20 cellular contexts compared by ENCODE assay signal in the genomic region with DNA sequence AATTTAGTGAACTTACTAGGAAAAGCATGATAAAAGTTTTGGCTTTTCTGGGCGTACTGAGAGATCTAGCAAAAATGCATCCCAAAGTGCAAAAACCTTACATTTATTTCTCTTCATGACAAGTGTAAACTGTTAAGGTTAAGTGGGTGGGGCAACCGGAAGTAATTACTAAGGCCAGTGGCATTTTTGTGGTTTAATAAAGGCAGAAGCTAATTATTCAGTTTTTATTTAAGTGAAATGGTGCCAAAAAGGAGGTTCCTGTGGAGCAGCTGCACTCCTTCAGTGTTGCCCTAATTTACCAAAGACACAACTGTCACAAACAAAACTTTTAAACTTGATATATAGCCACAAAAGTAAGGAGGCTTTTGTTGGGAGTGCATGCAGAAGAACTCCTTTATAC.
DNase-seq lines count a peak whose midpoint lies in the region; ATAC-seq and TF ChIP-seq lines count a peak whose summit lies in the region.
"Had no signal": no experiment of that assay in that cellular context is flagged by ENCODE, and none has a peak within 500 bp of the region (broad histone marks: within the 10 kb centered on the region; RNA-seq: fewer than 3 reads in every experiment).

No MANE protein-coding gene starts in this region.

- intact Hi-C loops in CD4-positive, alpha-beta T cell (cut with DNase I, micrococcal nuclease) = no loop called here

- POLR2A ChIA-PET in CD4-positive, alpha-beta T cell (lab: Charles Lee) = no interaction called here
- POLR2A ChIA-PET in T-cell (lab: Charles Lee) = no interaction called here

- TF ChIP-seq CTCF in AG09309 (IDR thresholded peaks at IDR 0.05; ENCODE audit: control insufficient read depth, insufficient read depth, low read depth, low read length, missing control alignments) (no peak), fibroblast of villous mesenchyme (IDR thresholded peaks at IDR 0.05; ENCODE audit: insufficient read depth, low read depth, low read length) (no peak)
- TF ChIP-seq CTCF in CD4-positive, alpha-beta T cell (IDR thresholded peaks at IDR 0.05) = no peak

- H3K36me3 Mint-ChIP-seq in CD4-positive, alpha-beta T cell (ENCODE audit: low read depth) = peaks cover 75% of the 10 kb centered on the region
- H3K36me3 Mint-ChIP-seq in T-cell = peaks cover 47% of the 10 kb centered on the region

- CTCF ChIA-PET in CD4-positive, alpha-beta T cell (lab: Charles Lee) = no interaction called here
- CTCF ChIA-PET in T-cell (lab: Charles Lee) = interaction anchor here in 1 of 2 donors (0.6 kb wide), 1 partner anchor 402 kb away, joined by 3 read pairs; no protein-coding TSS in a partner anchor

- no peaks in the 10 kb centered on the region for H3K27me3 Mint-ChIP-seq in CD4-positive, alpha-beta T cell
- no peaks in the 10 kb centered on the region for H3K27me3 Mint-ChIP-seq in T-cell
- H3K27me3 Mint-ChIP-seq: activated CD8-positive, alpha-beta T cell treated with anti-CD3 and anti-CD28 coated beads for 36 hours; central memory CD8-positive, alpha-beta T cell; progenitor cell of endocrine pancreas had no signal

- H3K9me3 ChIP-seq in SK-N-MC (ENCODE audit: low read depth, low read length) = no peaks in the 10 kb centered on the region
- no peaks in the 10 kb centered on the region for H3K9me3 ChIP-seq in CD4-positive, alpha-beta T cell (ENCODE audit: control insufficient read depth, low read length)
- H3K9me3 ChIP-seq: BLaER1, esophagus squamous epithelium, uterus had no signal

- peaks cover 7% of the 10 kb centered on the region; the same call in 1 of the 2 replicates for H3K36me3 ChIP-seq in SK-N-MC (ENCODE audit: insufficient read depth, low read length)
- H3K36me3 ChIP-seq: uterus had no signal

- no peaks in the 10 kb centered on the region for H3K9me3 Mint-ChIP-seq in CD4-positive, alpha-beta T cell
- no peaks in the 10 kb centered on the region for H3K9me3 Mint-ChIP-seq in T-cell
- H3K9me3 Mint-ChIP-seq: activated CD8-positive, alpha-beta T cell treated with anti-CD3 and anti-CD28 coated beads for 36 hours; central memory CD8-positive, alpha-beta T cell; stimulated activated effector memory CD8-positive, alpha-beta T cell treated with anti-CD3 and anti-CD28 coated beads, Interleukin-12 subunit alpha, Interleukin-12 subunit beta, amount 100 ng/mL, for 72 hours had no signal

- no peak overlapping the region for H3K9ac ChIP-seq in SK-N-MC (ENCODE audit: insufficient read length)
- H3K9ac ChIP-seq: BLaER1 had no signal

- H3K27ac ChIP-seq in SK-N-MC = no peak overlapping the region
- no peak overlapping the region for H3K27ac ChIP-seq in CD4-positive, alpha-beta T cell (ENCODE audit: low read depth, low read length)
- H3K27ac ChIP-seq: BLaER1, esophagus squamous epithelium, PC-9, uterus had no signal

- H3K27ac Mint-ChIP-seq in CD4-positive, alpha-beta T cell = no peak overlapping the region
- no peak overlapping the region for H3K27ac Mint-ChIP-seq in T-cell
- H3K27ac Mint-ChIP-seq: activated CD8-positive, alpha-beta T cell treated with anti-CD3 and anti-CD28 coated beads for 36 hours; progenitor cell of endocrine pancreas; stimulated activated effector memory CD8-positive, alpha-beta T cell treated with anti-CD3 and anti-CD28 coated beads, Interleukin-12 subunit alpha, Interleukin-12 subunit beta, amount 100 ng/mL, for 72 hours had no signal

- no peak overlapping the region for H3K4me3 ChIP-seq in AG09309 (ENCODE audit: control insufficient read depth, low read depth, low read length)
- peak overlapping the region; percentile 40 for H3K4me3 ChIP-seq in SK-N-MC
- no peak overlapping the region for H3K4me3 ChIP-seq in fibroblast of villous mesenchyme (ENCODE audit: low read depth, low read length)
- H3K4me3 ChIP-seq: BLaER1, esophagus squamous epithelium, PC-9, uterus had no signal

- H3K4me3 Mint-ChIP-seq in CD4-positive, alpha-beta T cell = no peak overlapping the region
- H3K4me3 Mint-ChIP-seq in T-cell = no peak overlapping the region
- H3K4me3 Mint-ChIP-seq: activated CD8-positive, alpha-beta T cell treated with anti-CD3 and anti-CD28 coated beads for 36 hours; central memory CD8-positive, alpha-beta T cell; stimulated activated effector memory CD8-positive, alpha-beta T cell treated with anti-CD3 and anti-CD28 coated beads, Interleukin-12 subunit alpha, Interleukin-12 subunit beta, amount 100 ng/mL, for 72 hours had no signal

- no peaks in the 10 kb centered on the region for H3K27me3 ChIP-seq in CD4-positive, alpha-beta T cell (ENCODE audit: control insufficient read depth, insufficient read depth, low read length)
- H3K27me3 ChIP-seq: BLaER1, esophagus squamous epithelium, uterus had no signal

- DNase-seq in AG09309 (ENCODE audit: low read depth) (peak; percentile 2), HS-5 (ENCODE audit: low read depth) (peak; percentile 1), SK-N-MC (ENCODE audit: low read depth, low spot score) (peak; percentile 58), fibroblast of villous mesenchyme (ENCODE audit: low read depth) (peak; percentile 55), SKM-1 (lab: John Stamatoyannopoulos, UW; ENCODE audit: unreplicated experiment) (no peak), T-cell (no peak)
- DNase-seq in CD4-positive, alpha-beta T cell = no peak
- DNase-seq: activated CD8-positive, alpha-beta T cell treated with anti-CD3 and anti-CD28 coated beads for 36 hours; activated effector memory CD4-positive, alpha-beta T cell treated with Interleukin-2 at 50 U/mL for 16 hours; esophagus squamous epithelium; NCI-H2171 treated with DMSO at 0.1 percent for 48 hours; PC-9; stimulated activated CD4-positive, alpha-beta T cell treated with anti-CD3 and anti-CD28 coated beads, Interleukin-2, amount 100 ng/mL, for 48 hours; T-helper 9 cell; uterus had no signal

- no peak for ATAC-seq in HG03460 (IDR thresholded peaks at IDR 0.05; ENCODE audit: unreplicated experiment)
- ATAC-seq in CD4-positive, alpha-beta T cell (ENCODE audit: poor library complexity) = no peak
- no peak for ATAC-seq in T-cell (replicated peaks in 1 of 4)
- ATAC-seq: activated CD8-positive, alpha-beta T cell treated with anti-CD3 and anti-CD28 coated beads for 36 hours; stimulated activated effector memory CD8-positive, alpha-beta T cell treated with anti-CD3 and anti-CD28 coated beads, Interleukin-12 subunit alpha, Interleukin-12 subunit beta, amount 100 ng/mL, for 72 hours had no signal

- peaks cover 6% of the 10 kb centered on the region for H3K4me1 Mint-ChIP-seq in CD4-positive, alpha-beta T cell (ENCODE audit: low read depth)
- H3K4me1 Mint-ChIP-seq in T-cell = peaks cover 2 to 9% (median 5%) of the 10 kb centered on the region in 3 donors
- H3K4me1 Mint-ChIP-seq: stimulated activated effector memory CD8-positive, alpha-beta T cell treated with anti-CD3 and anti-CD28 coated beads, Interleukin-12 subunit alpha, Interleukin-12 subunit beta, amount 100 ng/mL, for 72 hours had no signal

Comparison
In these comparisons a context has a peak if more than half of its experiments do, and no peak if none do; other contexts are left out.
1. DNase-seq: peak in AG09309 (single experiment), HS-5 (single experiment), SK-N-MC (single experiment) and fibroblast of villous mesenchyme (single experiment); none in SKM-1 (single experiment), CD4-positive, alpha-beta T cell (0 of 10) and T-cell (0 of 34).